In genomic region chrX:76279007-76279406, GRCh38 we compare ENCODE assay signal across 9 cellular contexts.
DNase-seq lines count a peak whose midpoint lies in the region; ATAC-seq and TF ChIP-seq lines count a peak whose summit lies in the region.
"Had no signal": no experiment of that assay in that cellular context is flagged by ENCODE, and none has a peak within 500 bp of the region (broad histone marks: within the 10 kb centered on the region; RNA-seq: fewer than 3 reads in every experiment).

No MANE protein-coding gene starts in this region.

- H3K36me3 ChIP-seq in CD8-positive, alpha-beta memory T cell (ENCODE audit: insufficient read depth, low read length), result no peaks in the 10 kb centered on the region
- no peaks in the 10 kb centered on the region for H3K36me3 ChIP-seq in lower lobe of right lung

- TF ChIP-seq CTCF in lower lobe of right lung (IDR thresholded peaks at IDR 0.05), result peak; percentile 54

- no peak overlapping the region for H3K27ac ChIP-seq in CD8-positive, alpha-beta memory T cell (ENCODE audit: low read depth, low read length)
- H3K27ac ChIP-seq in lower lobe of right lung, result no peak overlapping the region

- no peak overlapping the region for H3K4me3 ChIP-seq in CD8-positive, alpha-beta memory T cell (ENCODE audit: low read length)
- no peak overlapping the region for H3K4me3 ChIP-seq in lower lobe of right lung

- H3K9me3 ChIP-seq in CD8-positive, alpha-beta memory T cell (ENCODE audit: low read length), result no peaks in the 10 kb centered on the region
- no peaks in the 10 kb centered on the region for H3K9me3 ChIP-seq in lower lobe of right lung

- H3K4me3 Mint-ChIP-seq in CD8-positive, alpha-beta memory T cell, result no peak overlapping the region
- H3K4me3 Mint-ChIP-seq: T-helper 1 cell treated with Interleukin-12 subunit alpha and Interleukin-12 subunit beta and Interleukin-4 antibody, amounts not matched to agents 30 μg/mL and 1 μg/mL, for 36 hours had no signal

- CTCF ChIA-PET in CD8-positive, alpha-beta memory T cell (lab: Charles Lee), result interaction anchor here (0.7 to 1.3 kb wide), 2 partner anchors 175 to 176 kb away, joined by 3 to 6 read pairs; no protein-coding TSS in a partner anchor

- H3K36me3 Mint-ChIP-seq in CD8-positive, alpha-beta memory T cell, result no peaks in the 10 kb centered on the region

- H3K9me3 Mint-ChIP-seq in CD8-positive, alpha-beta memory T cell, result no peaks in the 10 kb centered on the region
- H3K9me3 Mint-ChIP-seq: T-helper 1 cell treated with Interleukin-12 subunit alpha and Interleukin-12 subunit beta and Interleukin-4 antibody, amounts not matched to agents 30 μg/mL and 1 μg/mL, for 36 hours had no signal

- H3K4me1 ChIP-seq in CD8-positive, alpha-beta memory T cell (ENCODE audit: insufficient read depth, low read length), result no peaks in the 10 kb centered on the region
- no peaks in the 10 kb centered on the region for H3K4me1 ChIP-seq in lower lobe of right lung

- H3K27me3 Mint-ChIP-seq in CD8-positive, alpha-beta memory T cell, result no peaks in the 10 kb centered on the region

- ATAC-seq in GM18870 (IDR thresholded peaks at IDR 0.05; ENCODE audit: unreplicated experiment) (peak; percentile 86), lower lobe of right lung (no peak), GM21717 (IDR thresholded peaks at IDR 0.05; ENCODE audit: unreplicated experiment) (no peak)

- H3K4me1 Mint-ChIP-seq in CD8-positive, alpha-beta memory T cell, result no peaks in the 10 kb centered on the region

- POLR2A ChIA-PET in CD8-positive, alpha-beta memory T cell (lab: Charles Lee), result interaction anchor here (0.7 kb wide), 1 partner anchor 176 kb away, joined by 3 read pairs; no protein-coding TSS in a partner anchor

- no peaks in the 10 kb centered on the region for H3K27me3 ChIP-seq in CD8-positive, alpha-beta memory T cell (ENCODE audit: insufficient read depth, low read length, poor library complexity, severe bottlenecking)
- H3K27me3 ChIP-seq in lower lobe of right lung (ENCODE audit: low read depth), result no peaks in the 10 kb centered on the region

- H3K27ac Mint-ChIP-seq in CD8-positive, alpha-beta memory T cell, result no peak overlapping the region
- H3K27ac Mint-ChIP-seq: T-helper 1 cell treated with Interleukin-12 subunit alpha and Interleukin-12 subunit beta and Interleukin-4 antibody, amounts not matched to agents 30 μg/mL and 1 μg/mL, for 36 hours had no signal

- peak; percentile 1 to 55 (median 20) for DNase-seq in CD8-positive, alpha-beta memory T cell
- DNase-seq in M059J (ENCODE audit: low read depth) (peak; percentile 54), SW480 (ENCODE audit: low spot score) (peak; percentile 39), cerebellar cortex (ENCODE audit: low spot score) (peak; percentile 49), lower lobe of right lung (no peak)
- DNase-seq in stimulated activated naive CD4-positive, alpha-beta T cell treated with Interleukin-2 at 50 U/mL for 16 hours (lab: John Stamatoyannopoulos, UW), result peak; percentile 11

- intact Hi-C loops in lower lobe of right lung (cut with DNase I), result no loop called here
